Comparison of ENCODE assay signal across 28 cellular contexts in the genomic region with DNA sequence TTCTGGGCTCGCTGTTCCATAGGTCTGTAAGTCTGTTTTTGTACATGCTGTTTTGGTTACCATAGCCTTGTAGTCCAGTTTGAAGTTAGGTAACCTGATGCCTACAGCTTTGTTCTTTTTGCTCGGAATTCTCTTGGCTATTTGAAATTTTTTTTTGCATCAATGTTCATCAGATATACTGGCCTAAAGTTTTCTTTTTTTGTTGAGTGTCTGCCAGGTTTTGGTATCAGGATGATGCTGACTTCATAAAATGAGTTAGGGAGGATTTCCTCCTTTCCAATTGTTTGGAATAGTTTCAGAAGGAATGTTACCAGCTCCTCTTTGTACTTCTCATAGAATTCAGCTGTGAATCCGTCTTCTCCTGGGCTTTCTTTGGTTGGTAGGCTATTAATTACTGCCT.
"Had no signal": no experiment of that assay in that cellular context is flagged by ENCODE, and none has a peak within 500 bp of the region (broad histone marks: within the 10 kb centered on the region; RNA-seq: fewer than 3 reads in every experiment).

No MANE protein-coding gene starts in this region.

- H3K4me3 ChIP-seq: breast epithelium, cardiac muscle cell, coronary artery, dorsolateral prefrontal cortex, gastrocnemius medialis, heart left ventricle had no signal

- H3K9me3 ChIP-seq: breast epithelium, gastrocnemius medialis had no signal

- DNase-seq: activated B cell treated with CpG ODN at 0.5 μM for 24 hours; activated CD4-positive, alpha-beta T cell treated with anti-CD3 and anti-CD28 coated beads for 48 hours; activated CD4-positive, alpha-beta T cell treated with anti-CD3 and anti-CD28 coated beads, Interleukin-2, amount 50 U/mL, for 1 hour; activated CD4-positive, alpha-beta T cell treated with anti-CD3 and anti-CD28 coated beads, Interleukin-2, amount 50 U/mL, for 48 hours; activated CD8-positive, alpha-beta memory T cell treated with anti-CD3 and anti-CD28 coated beads for 24 hours; activated CD8-positive, alpha-beta T cell treated with anti-CD3 and anti-CD28 coated beads for 36 hours; activated effector memory CD4-positive, alpha-beta T cell treated with Interleukin-2 at 50 U/mL for 16 hours; activated gamma-delta T cell treated with Interleukin-2 at 50 U/mL for 16 hours; activated naive CD4-positive, alpha-beta T cell treated with anti-CD3 and anti-CD28 coated beads, Interleukin-2, amount 50 U/mL, for 16 hours; activated naive CD4-positive, alpha-beta T cell treated with Interleukin-2 at 50 U/mL for 16 hours; activated T-cell treated with anti-CD3 and anti-CD28 coated beads, Interleukin-2, amount 50 U/mL, for 4 hours; amniotic stem cell; anterior cingulate cortex; central memory CD4-positive, alpha-beta T cell; cerebellar nuclear complex; dorsolateral prefrontal cortex; effector memory CD4-positive, alpha-beta T cell; endodermal cell; foreskin keratinocyte; gastrocnemius medialis; glutamatergic neuron; heart left ventricle; T-cell; T1000; WERI-Rb-1 had no signal

- H3K36me3 ChIP-seq: breast epithelium, cardiac muscle cell, gastrocnemius medialis, heart left ventricle, WERI-Rb-1 had no signal

- H3K27ac ChIP-seq: breast epithelium, cardiac muscle cell, coronary artery, dorsolateral prefrontal cortex, foreskin keratinocyte, gastrocnemius medialis, heart left ventricle, WERI-Rb-1 had no signal

- H3K4me1 ChIP-seq: breast epithelium, gastrocnemius medialis, heart left ventricle had no signal

- H3K27me3 ChIP-seq: breast epithelium, cardiac muscle cell, gastrocnemius medialis had no signal
